2 cellular contexts compared by ENCODE assay signal in the genomic region with DNA sequence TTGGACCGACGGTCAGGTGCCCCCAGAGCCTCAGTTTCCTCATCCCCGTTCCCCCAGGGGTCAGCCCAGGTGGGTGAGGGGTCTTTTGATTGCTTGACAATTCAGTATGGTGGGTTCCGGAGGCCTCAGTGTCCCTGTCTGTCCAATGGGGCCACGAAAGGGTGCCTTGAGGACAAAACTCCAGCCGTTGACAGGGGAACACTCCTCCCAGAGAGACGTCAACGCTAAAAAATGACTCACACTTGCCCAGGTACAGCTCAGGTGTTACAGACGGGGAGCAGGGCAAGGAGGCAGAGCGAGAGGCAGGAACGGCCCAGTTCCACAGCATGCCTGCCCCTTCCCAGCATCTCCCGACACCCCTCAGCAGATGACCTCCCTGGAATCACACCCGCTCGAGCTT.
TF ChIP-seq lines count a peak whose summit lies in the region.

No MANE protein-coding gene starts in this region.

TF ChIP-seq in SK-N-SH, 30 proteins besides CTCF, POLR2A, EP300 and RAD21 (continued from another document):
- TF ChIP-seq, protein P1, sequence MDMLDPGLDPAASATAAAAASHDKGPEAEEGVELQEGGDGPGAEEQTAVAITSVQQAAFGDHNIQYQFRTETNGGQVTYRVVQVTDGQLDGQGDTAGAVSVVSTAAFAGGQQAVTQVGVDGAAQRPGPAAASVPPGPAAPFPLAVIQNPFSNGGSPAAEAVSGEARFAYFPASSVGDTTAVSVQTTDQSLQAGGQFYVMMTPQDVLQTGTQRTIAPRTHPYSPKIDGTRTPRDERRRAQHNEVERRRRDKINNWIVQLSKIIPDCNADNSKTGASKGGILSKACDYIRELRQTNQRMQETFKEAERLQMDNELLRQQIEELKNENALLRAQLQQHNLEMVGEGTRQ (IDR thresholded peaks at IDR 0.05; ENCODE audit: borderline replicate concordance, low read depth, low read length) = no peak
- no peak for TF ChIP-seq SMC3 (IDR thresholded peaks at IDR 0.05; ENCODE audit: low read depth, low read length)
- no peak for TF ChIP-seq MEF2A (IDR thresholded peaks at IDR 0.05; ENCODE audit: borderline replicate concordance, low read depth)
- TF ChIP-seq RFX5 (IDR thresholded peaks at IDR 0.05; ENCODE audit: low read length) = no peak
- TF ChIP-seq GATA2 (CRISPR knock-in tag; IDR thresholded peaks at IDR 0.05) = no peak
TF ChIP-seq in SK-N-SH: peak in this region for 0.

TF ChIP-seq in SK-N-SH treated with all-trans-retinoic acid at 6 μM for 48 hours, 23 proteins besides CTCF, POLR2A, EP300 and RAD21 (continued from another document):
- TF ChIP-seq, protein P2, sequence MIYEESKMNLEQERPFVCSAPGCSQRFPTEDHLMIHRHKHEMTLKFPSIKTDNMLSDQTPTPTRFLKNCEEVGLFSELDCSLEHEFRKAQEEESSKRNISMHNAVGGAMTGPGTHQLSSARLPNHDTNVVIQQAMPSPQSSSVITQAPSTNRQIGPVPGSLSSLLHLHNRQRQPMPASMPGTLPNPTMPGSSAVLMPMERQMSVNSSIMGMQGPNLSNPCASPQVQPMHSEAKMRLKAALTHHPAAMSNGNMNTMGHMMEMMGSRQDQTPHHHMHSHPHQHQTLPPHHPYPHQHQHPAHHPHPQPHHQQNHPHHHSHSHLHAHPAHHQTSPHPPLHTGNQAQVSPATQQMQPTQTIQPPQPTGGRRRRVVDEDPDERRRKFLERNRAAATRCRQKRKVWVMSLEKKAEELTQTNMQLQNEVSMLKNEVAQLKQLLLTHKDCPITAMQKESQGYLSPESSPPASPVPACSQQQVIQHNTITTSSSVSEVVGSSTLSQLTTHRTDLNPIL (CRISPR knock-in tag; IDR thresholded peaks at IDR 0.05; ENCODE audit: low read depth) = no peak
- TF ChIP-seq TOX (CRISPR knock-in tag; IDR thresholded peaks at IDR 0.05; ENCODE audit: borderline replicate concordance) (no peak), ZNF565 (CRISPR knock-in tag; conservative IDR thresholded peaks at IDR 0.05; ENCODE audit: low read depth) (no peak), ZC3H10 (CRISPR knock-in tag; IDR thresholded peaks at IDR 0.05) (no peak), ESRRG (CRISPR knock-in tag; IDR thresholded peaks at IDR 0.05) (no peak)
- TF ChIP-seq, protein P3, sequence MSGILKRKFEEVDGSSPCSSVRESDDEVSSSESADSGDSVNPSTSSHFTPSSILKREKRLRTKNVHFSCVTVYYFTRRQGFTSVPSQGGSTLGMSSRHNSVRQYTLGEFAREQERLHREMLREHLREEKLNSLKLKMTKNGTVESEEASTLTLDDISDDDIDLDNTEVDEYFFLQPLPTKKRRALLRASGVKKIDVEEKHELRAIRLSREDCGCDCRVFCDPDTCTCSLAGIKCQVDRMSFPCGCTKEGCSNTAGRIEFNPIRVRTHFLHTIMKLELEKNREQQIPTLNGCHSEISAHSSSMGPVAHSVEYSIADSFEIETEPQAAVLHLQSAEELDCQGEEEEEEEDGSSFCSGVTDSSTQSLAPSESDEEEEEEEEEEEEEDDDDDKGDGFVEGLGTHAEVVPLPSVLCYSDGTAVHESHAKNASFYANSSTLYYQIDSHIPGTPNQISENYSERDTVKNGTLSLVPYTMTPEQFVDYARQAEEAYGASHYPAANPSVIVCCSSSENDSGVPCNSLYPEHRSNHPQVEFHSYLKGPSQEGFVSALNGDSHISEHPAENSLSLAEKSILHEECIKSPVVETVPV (CRISPR knock-in tag; IDR thresholded peaks at IDR 0.05) = no peak
